8 cellular contexts compared by ENCODE assay signal in genomic region chr9:33290994-33291397, GRCh38. TPM values are rescaled to one million over a fixed set of nuclear protein-coding genes. Genes with fewer than 3 reads are reported as not detected.
A peak's percentile ranks its signal among the peaks of the same experiment; 100 is the strongest.
DNase-seq lines count a peak whose midpoint lies in the region; ATAC-seq and TF ChIP-seq lines count a peak whose summit lies in the region.

No MANE protein-coding gene starts in this region.

- no peak for DNase-seq in GM06990 (ENCODE audit: extremely low read depth, insufficient read length)
- peak; percentile 27 for DNase-seq in Jurkat, Clone E6-1 (ENCODE audit: low read depth, low spot score)
- DNase-seq in colonic mucosa, result no peak
- DNase-seq in natural killer cell, result no peak
- no peak for DNase-seq in AG08396 (ENCODE audit: low spot score)
- no peak for DNase-seq in hepatic stellate cell (ENCODE audit: low spot score)
- no peak for DNase-seq in KG1 (lab: John Stamatoyannopoulos, UW)

- peaks cover 2% of the 10 kb centered on the region for H3K36me3 ChIP-seq in GM06990 (ENCODE audit: control insufficient read depth, insufficient read depth, low read length)
- H3K36me3 ChIP-seq in colonic mucosa, result no peaks in the 10 kb centered on the region

- no peaks in the 10 kb centered on the region for H3K27me3 ChIP-seq in GM06990 (replicated peaks; ENCODE audit: control insufficient read depth, insufficient read depth, low read length)
- H3K27me3 ChIP-seq in colonic mucosa, result no peaks in the 10 kb centered on the region

- peaks cover 8% of the 10 kb centered on the region for H3K4me1 ChIP-seq in colonic mucosa

- H3K4me3 Mint-ChIP-seq in natural killer cell, result peak overlapping the region; percentile 99

- no peaks in the 10 kb centered on the region for H3K9me3 ChIP-seq in colonic mucosa

- peak overlapping the region; percentile 96 to 100 for H3K9ac ChIP-seq in colonic mucosa (ENCODE audit: low read depth in 2 of 2, low read length in 2 of 2)

- no peaks in the 10 kb centered on the region for H3K9me3 Mint-ChIP-seq in natural killer cell

- H3K27ac ChIP-seq in colonic mucosa, result peak overlapping the region; percentile 97

- H3K27ac Mint-ChIP-seq in natural killer cell, result peak overlapping the region; percentile 100

- intact Hi-C loops in colonic mucosa (cut with DNase I), result no loop called here
- intact Hi-C loops in natural killer cell (cut with micrococcal nuclease), result loop anchor here (1.0 to 10.0 kb wide), 2 partner anchors 27 to 736 kb away; partner anchors contain the start of genes BAG1, SMIM27 and TOPORS

- peaks cover 8% of the 10 kb centered on the region for H3K36me3 Mint-ChIP-seq in natural killer cell

- ATAC-seq in natural killer cell (no peak), HG02623 (IDR thresholded peaks at IDR 0.05; ENCODE audit: unreplicated experiment) (no peak)

- H3K4me3 ChIP-seq in GM06990 (replicated peaks; ENCODE audit: low read depth, low read length) (peak overlapping the region; percentile 85), colonic mucosa (peak overlapping the region; percentile 78)
- peak overlapping the region; percentile 99 for H3K4me3 ChIP-seq in Jurkat, Clone E6-1 (ENCODE audit: low read length)

- TF ChIP-seq CTCF in GM06990 (IDR thresholded peaks at IDR 0.05; ENCODE audit: insufficient read depth, low read length, poor library complexity, severe bottlenecking), result no peak
- TF ChIP-seq CTCF in colonic mucosa (IDR thresholded peaks at IDR 0.05), result no peak
- TF ChIP-seq CTCF in natural killer cell (IDR thresholded peaks at IDR 0.05), result no peak

- peaks cover 42 to 43% of the 10 kb centered on the region in 2 donors for H3K4me1 Mint-ChIP-seq in natural killer cell

- H3K27me3 Mint-ChIP-seq in natural killer cell (ENCODE audit: low read depth in 2 of 2), result peaks cover 0 to 3% of the 10 kb centered on the region in 2 donors

RNA-seq across cellular contexts. Expression of gene NFX1, which starts 0.7 kb away (rescaled TPM):
- polyA plus RNA-seq in Jurkat, Clone E6-1 (2012; ENCODE audit: insufficient read depth, insufficient read length), result 27.6 TPM
- total RNA-seq in colonic mucosa (10 to 100 TPM; 27.6 to 31.3 TPM), natural killer cell (10 to 100 TPM; 33.0 to 38.8 (median 38.5) TPM)

RNA-seq across cellular contexts. Expression of gene CHMP5, which starts 26.1 kb away (rescaled TPM):
- polyA plus RNA-seq in Jurkat, Clone E6-1 (2012; ENCODE audit: insufficient read depth, insufficient read length), result 92.7 TPM
- total RNA-seq in colonic mucosa (10 to 100 TPM; 60.3 to 97.0 TPM), natural killer cell (10 to 100 TPM; 21.3 to 24.5 (median 24.0) TPM)

RNA-seq across cellular contexts. Expression of gene BAG1, which starts 26.5 kb away (rescaled TPM):
- polyA plus RNA-seq in Jurkat, Clone E6-1 (2012; ENCODE audit: insufficient read depth, insufficient read length), result 91.6 TPM
- 100 to 1,000 TPM; 117 to 122 TPM for total RNA-seq in colonic mucosa
- total RNA-seq in natural killer cell, result 100 to 1,000 TPM in 1 of 3 donors, 10 to 100 TPM in 2; 83.4 to 102 (median 93.4) TPM

RNA-seq across cellular contexts. Expression of gene SPINK4, which starts 51.0 kb away (rescaled TPM):
- not detected for polyA plus RNA-seq in Jurkat, Clone E6-1 (2012; ENCODE audit: insufficient read depth, insufficient read length)
- 100 to 1,000 TPM; 212 to 214 TPM for total RNA-seq in colonic mucosa
- total RNA-seq in natural killer cell, result not detected
